Comparison of ENCODE assay signal across 40 cellular contexts in genomic region chrY:21845481-21845880, GRCh38. TPM values are rescaled to one million over a fixed set of nuclear protein-coding genes. Genes with fewer than 3 reads are reported as not detected.
"Had no signal": no experiment of that assay in that cellular context is flagged by ENCODE, and none has a peak within 500 bp of the region (broad histone marks: within the 10 kb centered on the region; RNA-seq: fewer than 3 reads in every experiment).

No MANE protein-coding gene starts in this region.

- FAIRE-seq: astrocyte, bronchial epithelial cell had no signal

- DNase-seq: activated effector memory CD4-positive, alpha-beta T cell treated with anti-CD3 and anti-CD28 coated beads, Interleukin-2, amount 50 U/mL, for 16 hours; activated effector memory CD4-positive, alpha-beta T cell treated with Interleukin-2 at 50 U/mL for 16 hours; activated gamma-delta T cell; activated gamma-delta T cell treated with Interleukin-2 at 50 U/mL for 16 hours; activated naive CD4-positive, alpha-beta T cell; activated naive CD4-positive, alpha-beta T cell treated with anti-CD3 and anti-CD28 coated beads for 36 hours; activated naive CD4-positive, alpha-beta T cell treated with anti-CD3 and anti-CD28 coated beads, Interleukin-2, amount 10 ng/mL, durations not matched to agents 7 days and 5 days; activated naive CD4-positive, alpha-beta T cell treated with anti-CD3 and anti-CD28 coated beads, Interleukin-2, amount 50 U/mL, for 16 hours; activated naive CD4-positive, alpha-beta T cell treated with Interleukin-2 at 50 U/mL for 16 hours; activated naive CD8-positive, alpha-beta T cell treated with anti-CD3 and anti-CD28 coated beads for 36 hours; activated naive CD8-positive, alpha-beta T cell treated with anti-CD3 and anti-CD28 coated beads, Interleukin-2, amount 10 ng/mL, durations not matched to agents 7 days and 5 days; activated naive CD8-positive, alpha-beta T cell treated with anti-CD3 and anti-CD28 coated beads, Interleukin-2, amount 50 U/mL, for 24 hours; activated T-cell treated with anti-CD3 and anti-CD28 coated beads for 4 hours; activated T-cell treated with anti-CD3 and anti-CD28 coated beads, Interleukin-2, amount 50 U/mL, for 1 hour; activated T-cell treated with anti-CD3 and anti-CD28 coated beads, Interleukin-2, amount 50 U/mL, for 24 hours; activated T-cell treated with anti-CD3 and anti-CD28 coated beads, Interleukin-2, amount 50 U/mL, for 4 hours; activated T-cell treated with anti-CD3 and anti-CD28 coated beads, Interleukin-2, amount 50 U/mL, for 48 hours; activated T-cell treated with anti-CD3 and anti-CD28 coated beads, Interleukin-2, amount 50 U/mL, for 72 hours; adrenal gland; amniotic stem cell; amygdala; anterior cingulate cortex; aorta; body of pancreas; brain microvascular endothelial cell; caudate nucleus; central memory CD4-positive, alpha-beta T cell; cerebellar nuclear complex had no signal

- H3K36me3 ChIP-seq: adrenal gland, ascending aorta, brain microvascular endothelial cell, breast epithelium, cardiac muscle cell had no signal

- H3K27ac ChIP-seq: adrenal gland, ascending aorta, body of pancreas, brain microvascular endothelial cell, breast epithelium, cardiac muscle cell had no signal

- H3K27me3 ChIP-seq: adrenal gland, ascending aorta, body of pancreas, brain microvascular endothelial cell, breast epithelium, cardiac muscle cell had no signal

- H3K4me3 ChIP-seq: adrenal gland, ascending aorta, body of pancreas, breast epithelium, cardiac muscle cell had no signal

- H3K9me3 ChIP-seq: adrenal gland, ascending aorta, body of pancreas, breast epithelium had no signal

- H3K4me1 ChIP-seq: adrenal gland, ascending aorta, body of pancreas, breast epithelium had no signal

RNA-seq across cellular contexts. Expression of gene RBMY1D, which starts 48.8 kb away (rescaled TPM):
- total RNA-seq: activated naive CD4-positive, alpha-beta T cell treated with anti-CD3 and anti-CD28 coated beads for 36 hours; activated naive CD4-positive, alpha-beta T cell treated with anti-CD3 and anti-CD28 coated beads, Interleukin-2, amount 50 U/mL, for 72 hours; activated naive CD8-positive, alpha-beta T cell treated with anti-CD3 and anti-CD28 coated beads for 36 hours; activated naive CD8-positive, alpha-beta T cell treated with anti-CD3 and anti-CD28 coated beads, Interleukin-2, amount 10 ng/mL, durations not matched to agents 7 days and 5 days; activated T-cell treated with anti-CD3 and anti-CD28 coated beads, Interleukin-2, amount 50 U/mL, for 4 hours; activated T-cell treated with anti-CD3 and anti-CD28 coated beads, Interleukin-2, amount 50 U/mL, for 72 hours; activated T-helper 1 cell treated with anti-CD3 and anti-CD28 coated beads, Interleukin-12 subunit alpha, Interleukin-12 subunit beta, Interleukin-2, Interleukin-4 antibody, amounts not matched to agents 30 ng/mL and 10 ng/mL and 1 ng/mL, durations not matched to agents 14 hours and 24 hours and 36 hours; activated T-helper 17 cell treated with anti-CD3 and anti-CD28 coated beads, Interleukin-2, amount 50 U/mL, for 72 hours; activated T-helper 2 cell treated with anti-CD3 and anti-CD28 coated beads, Interferon-gamma antibody, Interleukin-2, Interleukin-4, amounts not matched to agents 10 μg/mL and 5 μg/mL and 100 μg/mL, durations not matched to agents 14 hours and 24 hours and 36 hours; adrenal gland; aorta; ascending aorta; astrocyte; body of pancreas; breast epithelium; bronchial epithelial cell; cardiac muscle cell; cardiac septum; cerebellum had no signal
- polyA plus RNA-seq: adipose tissue, adrenal gland, aorta, cardiac muscle cell had no signal
